ENCODE assay signal across 18 cellular contexts in the genomic region with DNA sequence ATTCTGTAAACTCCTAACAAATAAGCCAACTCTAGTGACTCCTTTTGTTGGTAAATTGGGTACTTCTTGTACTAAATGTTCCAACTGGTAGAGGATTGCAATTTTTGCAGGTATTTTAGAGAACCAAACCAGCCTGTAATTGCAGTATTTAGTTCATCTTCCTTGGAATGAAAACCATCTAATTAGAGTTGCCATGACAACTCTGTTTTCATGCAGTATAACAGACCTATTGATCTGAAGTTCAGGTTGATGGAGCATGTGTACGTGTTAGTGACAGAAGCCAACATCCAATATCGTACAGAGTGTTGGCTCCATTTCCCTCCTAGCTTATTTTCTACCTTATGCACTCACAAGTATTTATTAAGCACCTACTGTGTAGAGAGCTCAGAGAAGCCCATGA.
"Had no signal": no experiment of that assay in that cellular context is flagged by ENCODE, and none has a peak within 500 bp of the region (broad histone marks: within the 10 kb centered on the region; RNA-seq: fewer than 3 reads in every experiment).

No MANE protein-coding gene starts in this region.

- H3K27me3 ChIP-seq: gastrocnemius medialis, heart left ventricle, right atrium auricular region, suprapubic skin, transverse colon, vagina had no signal

- H3K9me3 ChIP-seq: gastrocnemius medialis, heart left ventricle, left ventricle myocardium inferior, right atrium auricular region, suprapubic skin, transverse colon, vagina had no signal

- H3K4me3 ChIP-seq: gastrocnemius medialis, heart left ventricle, left ventricle myocardium inferior, right atrium auricular region, suprapubic skin, transverse colon, vagina had no signal

- H3K36me3 ChIP-seq: gastrocnemius medialis, heart left ventricle, left ventricle myocardium inferior, right atrium auricular region, suprapubic skin, transverse colon, vagina had no signal

- H3K27ac ChIP-seq: gastrocnemius medialis, heart left ventricle, left ventricle myocardium inferior, right atrium auricular region, suprapubic skin, transverse colon, vagina had no signal

- ATAC-seq: activated CD8-positive, alpha-beta memory T cell treated with anti-CD3 and anti-CD28 coated beads, Interleukin-2, amount 10 ng/mL, durations not matched to agents 7 days and 5 days; esophagus mucosa; heart left ventricle; stimulated activated naive CD8-positive, alpha-beta T cell treated with anti-CD3 and anti-CD28 coated beads, Interleukin-15, Interleukin-2, amounts not matched to agents 100 U/mL and 50 U/mL, for 24 hours had no signal

- DNase-seq: activated CD4-positive, alpha-beta memory T cell treated with anti-CD3 and anti-CD28 coated beads, Interleukin-2, amount 10 ng/mL, durations not matched to agents 7 days and 5 days; activated CD4-positive, alpha-beta T cell treated with anti-CD3 and anti-CD28 coated beads for 48 hours; activated CD4-positive, CD25-positive, alpha-beta regulatory T cell; activated CD8-positive, alpha-beta memory T cell treated with anti-CD3 and anti-CD28 coated beads, Interleukin-2, amount 10 ng/mL, durations not matched to agents 7 days and 5 days; effector CD8-positive, alpha-beta T cell; gastrocnemius medialis; heart left ventricle; kidney; left ventricle myocardium inferior; nephron progenitor cell; occipital lobe; posterior cingulate gyrus; stimulated activated naive CD8-positive, alpha-beta T cell treated with anti-CD3 and anti-CD28 coated beads, Interleukin-15, Interleukin-2, amounts not matched to agents 100 U/mL and 50 U/mL, for 24 hours; transverse colon had no signal
